1 cellular context compared by ENCODE assay signal in genomic region chr6:28587011-28587745, GRCh38.
TF ChIP-seq lines count a peak whose summit lies in the region.

No MANE protein-coding gene starts in this region.

TF ChIP-seq in HepG2, 621 proteins besides CTCF, POLR2A, EP300 and RAD21 (continued from another document and continues in another):
- TF ChIP-seq, protein P1, sequence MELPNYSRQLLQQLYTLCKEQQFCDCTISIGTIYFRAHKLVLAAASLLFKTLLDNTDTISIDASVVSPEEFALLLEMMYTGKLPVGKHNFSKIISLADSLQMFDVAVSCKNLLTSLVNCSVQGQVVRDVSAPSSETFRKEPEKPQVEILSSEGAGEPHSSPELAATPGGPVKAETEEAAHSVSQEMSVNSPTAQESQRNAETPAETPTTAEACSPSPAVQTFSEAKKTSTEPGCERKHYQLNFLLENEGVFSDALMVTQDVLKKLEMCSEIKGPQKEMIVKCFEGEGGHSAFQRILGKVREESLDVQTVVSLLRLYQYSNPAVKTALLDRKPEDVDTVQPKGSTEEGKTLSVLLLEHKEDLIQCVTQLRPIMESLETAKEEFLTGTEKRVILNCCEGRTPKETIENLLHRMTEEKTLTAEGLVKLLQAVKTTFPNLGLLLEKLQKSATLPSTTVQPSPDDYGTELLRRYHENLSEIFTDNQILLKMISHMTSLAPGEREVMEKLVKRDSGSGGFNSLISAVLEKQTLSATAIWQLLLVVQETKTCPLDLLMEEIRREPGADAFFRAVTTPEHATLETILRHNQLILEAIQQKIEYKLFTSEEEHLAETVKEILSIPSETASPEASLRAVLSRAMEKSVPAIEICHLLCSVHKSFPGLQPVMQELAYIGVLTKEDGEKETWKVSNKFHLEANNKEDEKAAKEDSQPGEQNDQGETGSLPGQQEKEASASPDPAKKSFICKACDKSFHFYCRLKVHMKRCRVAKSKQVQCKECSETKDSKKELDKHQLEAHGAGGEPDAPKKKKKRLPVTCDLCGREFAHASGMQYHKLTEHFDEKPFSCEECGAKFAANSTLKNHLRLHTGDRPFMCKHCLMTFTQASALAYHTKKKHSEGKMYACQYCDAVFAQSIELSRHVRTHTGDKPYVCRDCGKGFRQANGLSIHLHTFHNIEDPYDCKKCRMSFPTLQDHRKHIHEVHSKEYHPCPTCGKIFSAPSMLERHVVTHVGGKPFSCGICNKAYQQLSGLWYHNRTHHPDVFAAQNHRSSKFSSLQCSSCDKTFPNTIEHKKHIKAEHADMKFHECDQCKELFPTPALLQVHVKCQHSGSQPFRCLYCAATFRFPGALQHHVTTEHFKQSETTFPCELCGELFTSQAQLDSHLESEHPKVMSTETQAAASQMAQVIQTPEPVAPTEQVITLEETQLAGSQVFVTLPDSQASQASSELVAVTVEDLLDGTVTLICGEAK (IDR thresholded peaks at IDR 0.05): peak; percentile 78
- TF ChIP-seq, protein P1 (CRISPR knock-in tag; IDR thresholded peaks at IDR 0.05): peak; percentile 93; the same call in 1 of the 2 replicates
- TF ChIP-seq ADNP (CRISPR knock-in tag; IDR thresholded peaks at IDR 0.05) (no peak), ZNF713 (CRISPR knock-in tag; IDR thresholded peaks at IDR 0.05) (peak; percentile 93; the same call in 1 of the 2 replicates), IRX3 (CRISPR knock-in tag; IDR thresholded peaks at IDR 0.05; ENCODE audit: borderline replicate concordance, low read depth) (no peak), FUBP1 (CRISPR knock-in tag; IDR thresholded peaks at IDR 0.05; ENCODE audit: borderline replicate concordance) (peak; percentile 99), CBX2 (IDR thresholded peaks at IDR 0.05; ENCODE audit: low read depth, low read length) (no peak), CBX2 (CRISPR knock-in tag; IDR thresholded peaks at IDR 0.05; ENCODE audit: low read depth) (no peak), ZNF75D (CRISPR knock-in tag; IDR thresholded peaks at IDR 0.05; ENCODE audit: borderline replicate concordance) (peak; percentile 49; the same call in 1 of the 2 replicates), KDM5B (CRISPR knock-in tag; IDR thresholded peaks at IDR 0.05; ENCODE audit: borderline replicate concordance) (peak; percentile 89; the same call in 1 of the 2 replicates), PAWR (CRISPR knock-in tag; IDR thresholded peaks at IDR 0.05; ENCODE audit: borderline replicate concordance) (0 out of 2 replicates have a peak, but pooled peaks have one; percentile 90), REST (IDR thresholded peaks at IDR 0.05; ENCODE audit: borderline replicate concordance in 1 of 2, low read depth in 1 of 2, low read length in 2 of 2) (peak in 1 of 2 experiments; percentile 65; a peak in 1 of 4 replicates), SMYD3 (CRISPR knock-in tag; IDR thresholded peaks at IDR 0.05) (no peak), PATZ1 (CRISPR knock-in tag; IDR thresholded peaks at IDR 0.05) (0 out of 2 replicates have a peak, but pooled peaks have one; percentile 25), KLF9 (CRISPR knock-in tag; IDR thresholded peaks at IDR 0.05; ENCODE audit: low read depth) (no peak; the same call in none of the 2 replicates), KLF11 (CRISPR knock-in tag; IDR thresholded peaks at IDR 0.05) (peak; percentile 61), CENPX (CRISPR knock-in tag; IDR thresholded peaks at IDR 0.05) (no peak), ZNF782 (CRISPR knock-in tag; IDR thresholded peaks at IDR 0.05; ENCODE audit: borderline replicate concordance) (peak; percentile 88; the same call in 1 of the 2 replicates), SNRNP70 (IDR thresholded peaks at IDR 0.05; ENCODE audit: low read depth, low read length) (no peak), ZNF431 (CRISPR knock-in tag; IDR thresholded peaks at IDR 0.05; ENCODE audit: borderline replicate concordance, low read depth) (no peak), BHLHE40 (IDR thresholded peaks at IDR 0.05; ENCODE audit: low read length) (peak; percentile 52), TIGD3 (CRISPR knock-in tag; IDR thresholded peaks at IDR 0.05; ENCODE audit: borderline replicate concordance) (peak; percentile 87; the same call in 1 of the 2 replicates), MYNN (CRISPR knock-in tag; IDR thresholded peaks at IDR 0.05; ENCODE audit: low read depth) (peak; percentile 67; the same call in 1 of the 2 replicates), SP2 (CRISPR knock-in tag; IDR thresholded peaks at IDR 0.05) (no peak), ATAD3A (CRISPR knock-in tag; IDR thresholded peaks at IDR 0.05) (no peak), ZNF34 (CRISPR knock-in tag; IDR thresholded peaks at IDR 0.05; ENCODE audit: borderline replicate concordance) (peak; percentile 23; the same call in 1 of the 2 replicates), TCF7 (IDR thresholded peaks at IDR 0.05; ENCODE audit: low read depth) (no peak), GATA4 (IDR thresholded peaks at IDR 0.05; ENCODE audit: borderline replicate concordance, low read depth) (peak; percentile 48; the same call in 1 of the 2 replicates), MTA1 (CRISPR knock-in tag; IDR thresholded peaks at IDR 0.05; ENCODE audit: borderline replicate concordance) (peak; percentile 90; the same call in 1 of the 2 replicates), SKI (IDR thresholded peaks at IDR 0.05; ENCODE audit: partially characterized antibody) (peak; percentile 17)
- TF ChIP-seq, protein P2, sequence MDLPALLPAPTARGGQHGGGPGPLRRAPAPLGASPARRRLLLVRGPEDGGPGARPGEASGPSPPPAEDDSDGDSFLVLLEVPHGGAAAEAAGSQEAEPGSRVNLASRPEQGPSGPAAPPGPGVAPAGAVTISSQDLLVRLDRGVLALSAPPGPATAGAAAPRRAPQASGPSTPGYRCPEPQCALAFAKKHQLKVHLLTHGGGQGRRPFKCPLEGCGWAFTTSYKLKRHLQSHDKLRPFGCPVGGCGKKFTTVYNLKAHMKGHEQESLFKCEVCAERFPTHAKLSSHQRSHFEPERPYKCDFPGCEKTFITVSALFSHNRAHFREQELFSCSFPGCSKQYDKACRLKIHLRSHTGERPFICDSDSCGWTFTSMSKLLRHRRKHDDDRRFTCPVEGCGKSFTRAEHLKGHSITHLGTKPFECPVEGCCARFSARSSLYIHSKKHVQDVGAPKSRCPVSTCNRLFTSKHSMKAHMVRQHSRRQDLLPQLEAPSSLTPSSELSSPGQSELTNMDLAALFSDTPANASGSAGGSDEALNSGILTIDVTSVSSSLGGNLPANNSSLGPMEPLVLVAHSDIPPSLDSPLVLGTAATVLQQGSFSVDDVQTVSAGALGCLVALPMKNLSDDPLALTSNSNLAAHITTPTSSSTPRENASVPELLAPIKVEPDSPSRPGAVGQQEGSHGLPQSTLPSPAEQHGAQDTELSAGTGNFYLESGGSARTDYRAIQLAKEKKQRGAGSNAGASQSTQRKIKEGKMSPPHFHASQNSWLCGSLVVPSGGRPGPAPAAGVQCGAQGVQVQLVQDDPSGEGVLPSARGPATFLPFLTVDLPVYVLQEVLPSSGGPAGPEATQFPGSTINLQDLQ (CRISPR knock-in tag; IDR thresholded peaks at IDR 0.05): peak; percentile 81; the same call in 1 of the 2 replicates
- TF ChIP-seq, protein P3, sequence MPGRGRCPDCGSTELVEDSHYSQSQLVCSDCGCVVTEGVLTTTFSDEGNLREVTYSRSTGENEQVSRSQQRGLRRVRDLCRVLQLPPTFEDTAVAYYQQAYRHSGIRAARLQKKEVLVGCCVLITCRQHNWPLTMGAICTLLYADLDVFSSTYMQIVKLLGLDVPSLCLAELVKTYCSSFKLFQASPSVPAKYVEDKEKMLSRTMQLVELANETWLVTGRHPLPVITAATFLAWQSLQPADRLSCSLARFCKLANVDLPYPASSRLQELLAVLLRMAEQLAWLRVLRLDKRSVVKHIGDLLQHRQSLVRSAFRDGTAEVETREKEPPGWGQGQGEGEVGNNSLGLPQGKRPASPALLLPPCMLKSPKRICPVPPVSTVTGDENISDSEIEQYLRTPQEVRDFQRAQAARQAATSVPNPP (CRISPR knock-in tag; IDR thresholded peaks at IDR 0.05): peak; percentile 81
